ENCODE assay signal across 16 cellular contexts in the genomic region with DNA sequence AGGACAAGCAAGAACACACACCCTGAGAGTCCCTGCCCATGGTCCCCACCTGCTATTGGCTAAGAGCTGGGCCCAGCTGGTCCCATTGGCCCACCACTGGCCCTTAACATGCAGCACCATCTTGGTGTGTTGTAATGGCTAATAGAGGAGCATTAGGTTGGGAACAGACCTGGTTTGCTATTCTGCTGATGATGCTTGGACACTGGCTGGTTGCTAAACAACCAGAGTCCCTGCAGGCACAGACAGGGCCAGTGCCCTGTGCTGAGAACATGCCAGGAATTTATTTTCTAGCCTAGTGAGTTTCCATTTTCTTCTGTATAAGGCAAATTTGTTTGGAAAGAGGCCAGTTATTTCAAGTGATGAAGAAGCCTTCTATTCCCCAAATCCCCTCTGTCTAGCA. TPM values are rescaled to one million over a fixed set of nuclear protein-coding genes. Genes with fewer than 3 reads are reported as not detected.
"Had no signal": no experiment of that assay in that cellular context is flagged by ENCODE, and none has a peak within 500 bp of the region (broad histone marks: within the 10 kb centered on the region; RNA-seq: fewer than 3 reads in every experiment).

No MANE protein-coding gene starts in this region.

- H3K27me3 Mint-ChIP-seq: activated CD4-positive, alpha-beta T cell treated with anti-CD3 and anti-CD28 coated beads, Interleukin-2, amount 10 ng/mL, durations not matched to agents 7 days and 5 days; activated naive CD8-positive, alpha-beta T cell treated with anti-CD3 and anti-CD28 coated beads for 36 hours had no signal

- FAIRE-seq: endometrium, keratinocyte had no signal

- H3K9me3 Mint-ChIP-seq: activated CD4-positive, alpha-beta T cell treated with anti-CD3 and anti-CD28 coated beads, Interleukin-2, amount 10 ng/mL, durations not matched to agents 7 days and 5 days; activated naive CD8-positive, alpha-beta T cell treated with anti-CD3 and anti-CD28 coated beads for 36 hours; natural killer cell had no signal

- H3K27me3 ChIP-seq: dorsolateral prefrontal cortex, left lung had no signal

- H3K36me3 Mint-ChIP-seq: natural killer cell had no signal

- H3K9me3 ChIP-seq: left lung, prostate gland, thoracic aorta had no signal

- H3K4me3 Mint-ChIP-seq: activated CD4-positive, alpha-beta T cell treated with anti-CD3 and anti-CD28 coated beads, Interleukin-2, amount 10 ng/mL, durations not matched to agents 7 days and 5 days; activated naive CD8-positive, alpha-beta T cell treated with anti-CD3 and anti-CD28 coated beads for 36 hours; natural killer cell had no signal

- H3K36me3 ChIP-seq: prostate gland, thoracic aorta had no signal

- ATAC-seq: left lung, natural killer cell, sciatic nerve had no signal

- DNase-seq: activated CD4-positive, alpha-beta T cell treated with anti-CD3 and anti-CD28 coated beads, Interleukin-2, amount 10 ng/mL, durations not matched to agents 7 days and 5 days; activated CD8-positive, alpha-beta memory T cell treated with anti-CD3 and anti-CD28 coated beads, Interleukin-2, amount 50 U/mL, for 48 hours; activated gamma-delta T cell treated with Interleukin-2 at 50 U/mL for 16 hours; activated naive CD8-positive, alpha-beta T cell treated with anti-CD3 and anti-CD28 coated beads for 36 hours; dorsolateral prefrontal cortex; mammary epithelial cell; natural killer cell; stimulated activated CD4-positive, alpha-beta T cell treated with anti-CD3 and anti-CD28 coated beads, Interleukin-1b, Interleukin-23, amount 100 ng/mL, for 48 hours; SW 1271; T-helper 9 cell had no signal

- H3K27ac Mint-ChIP-seq: activated CD4-positive, alpha-beta T cell treated with anti-CD3 and anti-CD28 coated beads, Interleukin-2, amount 10 ng/mL, durations not matched to agents 7 days and 5 days; activated naive CD8-positive, alpha-beta T cell treated with anti-CD3 and anti-CD28 coated beads for 36 hours; natural killer cell had no signal

- H3K4me1 ChIP-seq: prostate gland had no signal

- H3K4me3 ChIP-seq: dorsolateral prefrontal cortex, left lung, prostate gland, thoracic aorta had no signal

- H3K27ac ChIP-seq: left lung, prostate gland, thoracic aorta had no signal

RNA-seq across cellular contexts. Expression of gene TDRD10, which starts 43.0 kb away (rescaled TPM):
- total RNA-seq: activated CD4-positive, alpha-beta T cell treated with anti-CD3 and anti-CD28 coated beads, Interleukin-2, amount 10 ng/mL, durations not matched to agents 7 days and 5 days; activated naive CD8-positive, alpha-beta T cell treated with anti-CD3 and anti-CD28 coated beads for 36 hours had no signal
- polyA plus RNA-seq: keratinocyte, mammary epithelial cell had no signal

RNA-seq across cellular contexts. Expression of gene SHE, which starts 43.2 kb away (rescaled TPM):
- total RNA-seq: activated CD4-positive, alpha-beta T cell treated with anti-CD3 and anti-CD28 coated beads, Interleukin-2, amount 10 ng/mL, durations not matched to agents 7 days and 5 days; activated naive CD8-positive, alpha-beta T cell treated with anti-CD3 and anti-CD28 coated beads for 36 hours had no signal
- polyA plus RNA-seq: mammary epithelial cell had no signal
